ENCODE assay signal across 8 cellular contexts in genomic region chr5:139652788-139653241, GRCh38. TPM values are rescaled to one million over a fixed set of nuclear protein-coding genes. Genes with fewer than 3 reads are reported as not detected.
DNase-seq lines count a peak whose midpoint lies in the region; ATAC-seq and TF ChIP-seq lines count a peak whose summit lies in the region.

No MANE protein-coding gene starts in this region.

- DNase-seq in heart left ventricle (peak in 1 of 5 donors; percentile 63), left cardiac atrium (no peak), epithelial cell of proximal tubule (ENCODE audit: low read depth) (no peak), psoas muscle (peak in 1 of 2 donors; percentile 49), NCI-H2171 treated with DMSO at 0.1 percent for 48 hours (lab: John Stamatoyannopoulos, UW) (no peak), NCI-H146 treated with DMSO at 0.1 percent for 48 hours (lab: John Stamatoyannopoulos, UW; ENCODE audit: unreplicated experiment) (no peak), NCI-H526 (lab: John Stamatoyannopoulos, UW) (no peak)

- H3K36me3 ChIP-seq in heart left ventricle: no peaks in the 10 kb centered on the region
- no peaks in the 10 kb centered on the region for H3K36me3 ChIP-seq in KMS-11 (ENCODE audit: insufficient read depth)
- H3K36me3 ChIP-seq in psoas muscle (ENCODE audit: insufficient read depth in 1 of 2, low read depth in 1 of 2): no peaks in the 10 kb centered on the region

- H3K9ac ChIP-seq in KMS-11: no peak overlapping the region

- intact Hi-C loops in heart left ventricle (cut with DNase I) (loop anchor here in 3 of 10 donors (5.0 kb wide), 1 partner anchor 34 kb away; no protein-coding TSS in a partner anchor), left cardiac atrium (cut with DNase I) (loop anchor here in 1 of 2 donors (5.0 kb wide), 1 partner anchor 34 kb away; no protein-coding TSS in a partner anchor), psoas muscle (cut with DNase I) (no loop called here)

- peaks cover 0 to 9% (median 0%) of the 10 kb centered on the region in 9 donors for H3K27me3 ChIP-seq in heart left ventricle
- H3K27me3 ChIP-seq in KMS-11 (ENCODE audit: insufficient read depth, low read depth): no peaks in the 10 kb centered on the region
- no peaks in the 10 kb centered on the region for H3K27me3 ChIP-seq in psoas muscle (ENCODE audit: insufficient read depth in 3 of 3, low read length in 2 of 3)

- TF ChIP-seq CTCF in heart left ventricle (IDR thresholded peaks at IDR 0.05) (no peak), KMS-11 (conservative IDR thresholded peaks at IDR 0.05; ENCODE audit: low read depth, low read length) (no peak), epithelial cell of proximal tubule (conservative IDR thresholded peaks at IDR 0.05; ENCODE audit: low read depth, low read length) (no peak), psoas muscle (IDR thresholded peaks at IDR 0.05) (no peak)

- peaks cover 49% of the 10 kb centered on the region; the same call in 1 of the 2 replicates for H4K20me1 ChIP-seq in KMS-11 (ENCODE audit: insufficient read depth)

- WGBS in heart left ventricle, 4 donors: 30 to 44% (median 39%) methylated on average over 4 to 5 of the region's 5 CpGs
- WGBS in psoas muscle, 3 donors: 18 to 30% (median 19%) methylated on average over 5 of the region's 5 CpGs

- H3K9me3 ChIP-seq in heart left ventricle (no peaks in the 10 kb centered on the region), psoas muscle (no peaks in the 10 kb centered on the region)

- H2AFZ ChIP-seq in KMS-11 (ENCODE audit: low read depth): no peak overlapping the region

- H3K79me2 ChIP-seq in KMS-11 (ENCODE audit: insufficient read depth, low read depth): peaks cover 90% of the 10 kb centered on the region

- H3K27ac ChIP-seq in heart left ventricle: peak overlapping the region; percentile 37 to 98 (median 92)
- H3K27ac ChIP-seq in KMS-11: peak overlapping the region; percentile 47; the same call in 1 of the 2 replicates
- H3K27ac ChIP-seq in psoas muscle: peak overlapping the region; percentile 98

- ATAC-seq in heart left ventricle (no peak), left cardiac atrium (no peak), psoas muscle (no peak)

- H3K4me2 ChIP-seq in KMS-11: peak overlapping the region; percentile 88

- H3K4me3 ChIP-seq in heart left ventricle (peak overlapping the region in 9 of 12 donors; percentile 0 to 98 (median 4)), KMS-11 (IDR thresholded peaks at IDR 0.05; ENCODE audit: insufficient read depth, low read depth, low read length) (no peak overlapping the region), epithelial cell of proximal tubule (ENCODE audit: low read depth, low read length) (peak overlapping the region; percentile 92), psoas muscle (peak overlapping the region; percentile 99)

- no peak for TF ChIP-seq POLR2A in heart left ventricle (IDR thresholded peaks at IDR 0.05)

- H3K4me1 ChIP-seq in heart left ventricle: peaks cover 24 to 91% (median 76%) of the 10 kb centered on the region in 12 donors
- H3K4me1 ChIP-seq in KMS-11 (ENCODE audit: low read depth, poor library complexity, severe bottlenecking): peaks cover 56% of the 10 kb centered on the region
- peaks cover 60% of the 10 kb centered on the region for H3K4me1 ChIP-seq in psoas muscle

RNA-seq across cellular contexts. Expression of gene CXXC5, which starts 4.7 kb away (rescaled TPM):
- 10 to 100 TPM; 29.8 to 74.6 (median 36.3) TPM for total RNA-seq in heart left ventricle
- polyA plus RNA-seq in heart left ventricle: 10 to 100 TPM; 32.8 to 44.5 TPM
- 10 to 100 TPM; 33.4 to 44.1 TPM for total RNA-seq in left cardiac atrium
- total RNA-seq in epithelial cell of proximal tubule: 45.0 and 56.4 TPM in 2 replicates
- total RNA-seq in psoas muscle: 10 to 100 TPM; 31.9 to 88.3 (median 48.5) TPM
- polyA plus RNA-seq in psoas muscle: 10 to 100 TPM; 24.5 to 48.5 (median 27.0) TPM

Comparison
In these comparisons a context has a peak if more than half of its experiments do, and no peak if none do; other contexts are left out.
1. H3K27ac ChIP-seq: peak in every context shown above with its lines; median percentile 98 in psoas muscle; 92 in heart left ventricle; 47 in KMS-11.